In the genomic region with DNA sequence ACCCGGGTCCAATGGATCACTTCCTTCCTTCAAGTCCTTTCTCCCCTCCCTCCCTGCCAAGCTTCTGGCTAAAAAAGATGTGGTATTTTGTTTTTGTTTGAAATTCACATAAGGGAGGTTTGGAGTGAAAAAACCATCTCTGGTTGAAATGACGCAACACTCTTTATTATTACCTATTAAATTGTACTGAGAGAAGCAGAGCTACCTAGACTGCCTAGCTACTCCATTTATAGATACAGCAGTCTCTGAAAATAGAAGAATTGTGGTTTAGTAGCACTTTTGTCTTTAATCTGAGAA, we compare ENCODE assay signal across 12 cellular contexts.
A peak's percentile ranks its signal among the peaks of the same experiment; 100 is the strongest.
DNase-seq lines count a peak whose midpoint lies in the region; ATAC-seq and TF ChIP-seq lines count a peak whose summit lies in the region.
"Had no signal": no experiment of that assay in that cellular context is flagged by ENCODE, and none has a peak within 500 bp of the region (broad histone marks: within the 10 kb centered on the region; RNA-seq: fewer than 3 reads in every experiment).

No MANE protein-coding gene starts in this region.

- intact Hi-C loops in activated CD4-positive, alpha-beta T cell treated with anti-CD3 and anti-CD28 coated beads, Interleukin-2, amount 10 ng/mL, durations not matched to agents 24 days and 14 days (cut with micrococcal nuclease) = loop anchor here (2.0 to 10.0 kb wide), 8 partner anchors 85 to 758 kb away; a partner anchor contains a TSS

- POLR2A ChIA-PET in T-cell (lab: Charles Lee) = no interaction called here

- peaks cover 56% of the 10 kb centered on the region for H3K36me3 Mint-ChIP-seq in activated CD4-positive, alpha-beta T cell treated with anti-CD3 and anti-CD28 coated beads, Interleukin-2, amount 10 ng/mL, durations not matched to agents 24 days and 14 days (ENCODE audit: low read depth)
- H3K36me3 Mint-ChIP-seq in T-cell = peaks cover 41% of the 10 kb centered on the region

- DNase-seq in activated CD4-positive, alpha-beta T cell treated with anti-CD3 and anti-CD28 coated beads, Interleukin-2, amount 10 ng/mL, durations not matched to agents 24 days and 14 days = no peak
- no peak for DNase-seq in activated CD4-positive, alpha-beta T cell treated with anti-CD3 and anti-CD28 coated beads, Interleukin-2, amount 50 U/mL, for 4 hours
- DNase-seq in T-cell = no peak
- DNase-seq in fibroblast of villous mesenchyme (ENCODE audit: low read depth) = peak; percentile 25
- peak; percentile 27 for DNase-seq in renal cortical epithelial cell (ENCODE audit: low read depth)
- no peak for DNase-seq in RPMI8226
- no peak for DNase-seq in DMS153 treated with DMSO at 0.1 percent for 48 hours (lab: John Stamatoyannopoulos, UW; ENCODE audit: unreplicated experiment)
- DNase-seq: 8988T, islet precursor cell, ovary had no signal

- TF ChIP-seq CTCF in fibroblast of villous mesenchyme (IDR thresholded peaks at IDR 0.05; ENCODE audit: insufficient read depth, low read depth, low read length) = no peak

- no peaks in the 10 kb centered on the region for H3K9me3 Mint-ChIP-seq in activated CD4-positive, alpha-beta T cell treated with anti-CD3 and anti-CD28 coated beads, Interleukin-2, amount 10 ng/mL, durations not matched to agents 24 days and 14 days
- H3K9me3 Mint-ChIP-seq in T-cell = no peaks in the 10 kb centered on the region
- H3K9me3 Mint-ChIP-seq: T-helper 2 cell treated with Interferon-gamma antibody and Interleukin-4, amounts not matched to agents 5 μg/mL and 100 μg/mL, for 36 hours had no signal

- ATAC-seq in T-cell (replicated peaks in 1 of 4) (no peak), GM18498 (IDR thresholded peaks at IDR 0.05; ENCODE audit: unreplicated experiment) (no peak)

- no peak overlapping the region for H3K4me3 Mint-ChIP-seq in activated CD4-positive, alpha-beta T cell treated with anti-CD3 and anti-CD28 coated beads, Interleukin-2, amount 10 ng/mL, durations not matched to agents 24 days and 14 days
- peak overlapping the region in 1 of 3 donors; percentile 50 for H3K4me3 Mint-ChIP-seq in T-cell
- H3K4me3 Mint-ChIP-seq: T-helper 2 cell treated with Interferon-gamma antibody and Interleukin-4, amounts not matched to agents 5 μg/mL and 100 μg/mL, for 36 hours had no signal

- no peak overlapping the region for H3K4me3 ChIP-seq in fibroblast of villous mesenchyme (ENCODE audit: low read depth, low read length)
- H3K4me3 ChIP-seq: ovary had no signal

- H3K27me3 Mint-ChIP-seq in activated CD4-positive, alpha-beta T cell treated with anti-CD3 and anti-CD28 coated beads, Interleukin-2, amount 10 ng/mL, durations not matched to agents 24 days and 14 days = no peaks in the 10 kb centered on the region
- no peaks in the 10 kb centered on the region for H3K27me3 Mint-ChIP-seq in T-cell

- CTCF ChIA-PET in T-cell (lab: Charles Lee) = interaction anchor here (0.5 to 2.3 kb wide), 5 partner anchors 267 to 584 kb away, joined by 3 to 12 read pairs (median 4); no protein-coding TSS in a partner anchor

- H3K27ac Mint-ChIP-seq in activated CD4-positive, alpha-beta T cell treated with anti-CD3 and anti-CD28 coated beads, Interleukin-2, amount 10 ng/mL, durations not matched to agents 24 days and 14 days = peak overlapping the region; percentile 61
- H3K27ac Mint-ChIP-seq in T-cell = peak overlapping the region; percentile 78 to 79
- H3K27ac Mint-ChIP-seq: T-helper 2 cell treated with Interferon-gamma antibody and Interleukin-4, amounts not matched to agents 5 μg/mL and 100 μg/mL, for 36 hours had no signal

- peaks cover 79% of the 10 kb centered on the region for H3K4me1 Mint-ChIP-seq in activated CD4-positive, alpha-beta T cell treated with anti-CD3 and anti-CD28 coated beads, Interleukin-2, amount 10 ng/mL, durations not matched to agents 24 days and 14 days
- H3K4me1 Mint-ChIP-seq in T-cell = peaks cover 53 to 63% (median 58%) of the 10 kb centered on the region in 3 donors

Comparison
In these comparisons a context has a peak if more than half of its experiments do, and no peak if none do; other contexts are left out.
1. DNase-seq: peak in fibroblast of villous mesenchyme (single experiment) and renal cortical epithelial cell (single experiment); none in activated CD4-positive, alpha-beta T cell treated with anti-CD3 and anti-CD28 coated beads, Interleukin-2, amount 10 ng/mL, durations not matched to agents 24 days and 14 days (single experiment), activated CD4-positive, alpha-beta T cell treated with anti-CD3 and anti-CD28 coated beads, Interleukin-2, amount 50 U/mL, for 4 hours (0 of 2), T-cell (0 of 34), RPMI8226 (single experiment) and DMS153 treated with DMSO at 0.1 percent for 48 hours (single experiment).